11 cellular contexts compared by ENCODE assay signal in genomic region chr7:92765725-92766124, GRCh38.
DNase-seq lines count a peak whose midpoint lies in the region; ATAC-seq lines count a peak whose summit lies in the region.
"Had no signal": no experiment of that assay in that cellular context is flagged by ENCODE, and none has a peak within 500 bp of the region (broad histone marks: within the 10 kb centered on the region; RNA-seq: fewer than 3 reads in every experiment).

No MANE protein-coding gene starts in this region.

- H3K27me3 Mint-ChIP-seq in activated T-cell treated with anti-CD3 and anti-CD28 coated beads, Interleukin-2, amount 50 U/mL, for 24 hours: no peaks in the 10 kb centered on the region
- no peaks in the 10 kb centered on the region for H3K27me3 Mint-ChIP-seq in activated T-cell treated with anti-CD3 and anti-CD28 coated beads, Interleukin-2, amount 50 U/mL, for 4 hours (ENCODE audit: low read depth)
- H3K27me3 Mint-ChIP-seq in activated T-helper 17 cell treated with anti-CD3 and anti-CD28 coated beads, Interleukin-2, amount 50 U/mL, for 72 hours: no peaks in the 10 kb centered on the region
- H3K27me3 Mint-ChIP-seq: B cell had no signal

- peaks cover 83% of the 10 kb centered on the region for H3K4me1 Mint-ChIP-seq in activated T-cell treated with anti-CD3 and anti-CD28 coated beads, Interleukin-2, amount 50 U/mL, for 24 hours (ENCODE audit: low read depth)
- H3K4me1 Mint-ChIP-seq in activated T-cell treated with anti-CD3 and anti-CD28 coated beads, Interleukin-2, amount 50 U/mL, for 4 hours (ENCODE audit: low read depth): peaks cover 64% of the 10 kb centered on the region
- peaks cover 57% of the 10 kb centered on the region for H3K4me1 Mint-ChIP-seq in activated T-helper 17 cell treated with anti-CD3 and anti-CD28 coated beads, Interleukin-2, amount 50 U/mL, for 72 hours

- peak overlapping the region; percentile 96 for H3K27ac Mint-ChIP-seq in activated T-cell treated with anti-CD3 and anti-CD28 coated beads, Interleukin-2, amount 50 U/mL, for 24 hours
- peak overlapping the region; percentile 90 for H3K27ac Mint-ChIP-seq in activated T-helper 17 cell treated with anti-CD3 and anti-CD28 coated beads, Interleukin-2, amount 50 U/mL, for 72 hours
- H3K27ac Mint-ChIP-seq: B cell had no signal

- no peak for ATAC-seq in activated T-cell treated with anti-CD3 and anti-CD28 coated beads, Interleukin-2, amount 50 U/mL, for 4 hours
- ATAC-seq in activated T-helper 17 cell treated with anti-CD3 and anti-CD28 coated beads, Interleukin-2, amount 50 U/mL, for 72 hours (replicated peaks): no peak
- ATAC-seq in GM21360 (IDR thresholded peaks at IDR 0.05; ENCODE audit: unreplicated experiment): no peak

- H3K27me3 ChIP-seq in subcutaneous abdominal adipose tissue (ENCODE audit: control insufficient read depth in 5 of 5, insufficient read depth in 4 of 5, low read length in 5 of 5): no peaks in the 10 kb centered on the region

- H3K36me3 ChIP-seq in subcutaneous abdominal adipose tissue (ENCODE audit: control insufficient read depth in 5 of 5, insufficient read depth in 5 of 5, low read length in 5 of 5): peaks cover 0 to 3% (median 0%) of the 10 kb centered on the region in 5 donors

- H3K9ac ChIP-seq in subcutaneous abdominal adipose tissue (ENCODE audit: low read length in 5 of 5): no peak overlapping the region

- H3K4me3 Mint-ChIP-seq in activated T-cell treated with anti-CD3 and anti-CD28 coated beads, Interleukin-2, amount 50 U/mL, for 24 hours: no peak overlapping the region
- H3K4me3 Mint-ChIP-seq in activated T-cell treated with anti-CD3 and anti-CD28 coated beads, Interleukin-2, amount 50 U/mL, for 4 hours: no peak overlapping the region
- peak overlapping the region; percentile 76 for H3K4me3 Mint-ChIP-seq in activated T-helper 17 cell treated with anti-CD3 and anti-CD28 coated beads, Interleukin-2, amount 50 U/mL, for 72 hours
- H3K4me3 Mint-ChIP-seq: B cell had no signal

- peaks cover 0 to 11% (median 4%) of the 10 kb centered on the region in 5 donors for H3K4me1 ChIP-seq in subcutaneous abdominal adipose tissue (ENCODE audit: control insufficient read depth in 5 of 5, insufficient read depth in 5 of 5, low read length in 5 of 5)

- H3K9me3 Mint-ChIP-seq in activated T-cell treated with anti-CD3 and anti-CD28 coated beads, Interleukin-2, amount 50 U/mL, for 24 hours: no peaks in the 10 kb centered on the region
- H3K9me3 Mint-ChIP-seq in activated T-cell treated with anti-CD3 and anti-CD28 coated beads, Interleukin-2, amount 50 U/mL, for 4 hours: no peaks in the 10 kb centered on the region
- no peaks in the 10 kb centered on the region for H3K9me3 Mint-ChIP-seq in activated T-helper 17 cell treated with anti-CD3 and anti-CD28 coated beads, Interleukin-2, amount 50 U/mL, for 72 hours

- no peak for DNase-seq in activated T-cell treated with anti-CD3 and anti-CD28 coated beads, Interleukin-2, amount 50 U/mL, for 24 hours
- DNase-seq in activated T-cell treated with anti-CD3 and anti-CD28 coated beads, Interleukin-2, amount 50 U/mL, for 4 hours: no peak
- DNase-seq in glomerular visceral epithelial cell (ENCODE audit: extremely low spot score): peak; percentile 71
- DNase-seq in amygdala (lab: John Stamatoyannopoulos, UW): no peak
- no peak for DNase-seq in CD1c-positive myeloid dendritic cell (ENCODE audit: extremely low spot score)
- DNase-seq: NCI-H1092, T1000 had no signal

- H3K36me3 Mint-ChIP-seq in activated T-cell treated with anti-CD3 and anti-CD28 coated beads, Interleukin-2, amount 50 U/mL, for 24 hours (ENCODE audit: low read depth): peaks cover 87% of the 10 kb centered on the region
- peaks cover 52% of the 10 kb centered on the region for H3K36me3 Mint-ChIP-seq in activated T-cell treated with anti-CD3 and anti-CD28 coated beads, Interleukin-2, amount 50 U/mL, for 4 hours (ENCODE audit: insufficient read depth)
- H3K36me3 Mint-ChIP-seq in activated T-helper 17 cell treated with anti-CD3 and anti-CD28 coated beads, Interleukin-2, amount 50 U/mL, for 72 hours (ENCODE audit: low read depth): peaks cover 82% of the 10 kb centered on the region

- no peaks in the 10 kb centered on the region for H3K9me3 ChIP-seq in subcutaneous abdominal adipose tissue (ENCODE audit: control insufficient read depth in 5 of 5, low read length in 5 of 5)

- H3K27ac ChIP-seq in subcutaneous abdominal adipose tissue (ENCODE audit: low read depth, low read length): peak overlapping the region; percentile 5

- no peak overlapping the region for H3K4me3 ChIP-seq in subcutaneous abdominal adipose tissue (ENCODE audit: low read depth in 1 of 5, low read length in 5 of 5)
